In genomic region chr11:96990934-96991333, GRCh38 we compare ENCODE assay signal across 18 cellular contexts.
DNase-seq lines count a peak whose midpoint lies in the region; ATAC-seq and TF ChIP-seq lines count a peak whose summit lies in the region.
"Had no signal": no experiment of that assay in that cellular context is flagged by ENCODE, and none has a peak within 500 bp of the region (broad histone marks: within the 10 kb centered on the region; RNA-seq: fewer than 3 reads in every experiment).

No MANE protein-coding gene starts in this region.

- no peak overlapping the region for H3K23ac ChIP-seq in trophoblast cell (ENCODE audit: low read length)

- H3K4ac ChIP-seq in trophoblast cell (ENCODE audit: low read depth, low read length), result no peak overlapping the region

- no peaks in the 10 kb centered on the region for H3K9me3 ChIP-seq in cardiac muscle cell (ENCODE audit: low read depth)
- H3K9me3 ChIP-seq in hepatocyte (ENCODE audit: low read depth), result no peaks in the 10 kb centered on the region
- no peaks in the 10 kb centered on the region for H3K9me3 ChIP-seq in trophoblast cell (ENCODE audit: insufficient read depth, low read depth, low read length)
- H3K9me3 ChIP-seq: BLaER1 had no signal

- H3K9me2 ChIP-seq in hepatocyte (replicated peaks; ENCODE audit: insufficient read depth), result no peaks in the 10 kb centered on the region

- ATAC-seq in left ventricle myocardium superior, result no peak
- ATAC-seq in HG02642 (IDR thresholded peaks at IDR 0.05; ENCODE audit: poor library complexity, unreplicated experiment), result no peak
- no peak for ATAC-seq in GM21360 (IDR thresholded peaks at IDR 0.05; ENCODE audit: unreplicated experiment)
- ATAC-seq: HCT116 had no signal

- H4K8ac ChIP-seq in trophoblast cell (ENCODE audit: low read depth, low read length), result no peak overlapping the region

- H3K4me3 ChIP-seq in cardiac muscle cell, result no peak overlapping the region
- no peak overlapping the region for H3K4me3 ChIP-seq in hepatocyte
- H3K4me3 ChIP-seq in trophoblast cell (ENCODE audit: low read depth, low read length), result no peak overlapping the region
- H3K4me3 ChIP-seq: BLaER1 had no signal

- H4K12ac ChIP-seq in trophoblast cell (ENCODE audit: low read depth, low read length), result no peak overlapping the region

- TF ChIP-seq CTCF in cardiac muscle cell (IDR thresholded peaks at IDR 0.05; ENCODE audit: low read depth, low read length), result no peak
- TF ChIP-seq CTCF in hepatocyte (IDR thresholded peaks at IDR 0.05; ENCODE audit: poor library complexity), result no peak

- H3K4me2 ChIP-seq in hepatocyte (no peak overlapping the region), trophoblast cell (ENCODE audit: low read length) (no peak overlapping the region)
- H3K4me2 ChIP-seq: BLaER1 had no signal

- peak overlapping the region; percentile 37 for H4K91ac ChIP-seq in trophoblast cell (ENCODE audit: low read depth, low read length)

- H3K4me1 ChIP-seq in cardiac muscle cell (ENCODE audit: low read depth) (peaks cover 5% of the 10 kb centered on the region), hepatocyte (ENCODE audit: insufficient read depth) (peaks cover 3% of the 10 kb centered on the region), trophoblast cell (ENCODE audit: control insufficient read depth in 1 of 2, insufficient read depth in 2 of 2, low read length in 2 of 2) (no peaks in the 10 kb centered on the region)
- H3K4me1 ChIP-seq: BLaER1 had no signal

- no peak overlapping the region for H3K9ac ChIP-seq in trophoblast cell (ENCODE audit: low read length)
- H3K9ac ChIP-seq: BLaER1 had no signal

- H3K27me3 ChIP-seq in cardiac muscle cell, result no peaks in the 10 kb centered on the region
- H3K27me3 ChIP-seq in hepatocyte, result no peaks in the 10 kb centered on the region
- H3K27me3 ChIP-seq in trophoblast cell (ENCODE audit: insufficient read depth, low read length), result no peaks in the 10 kb centered on the region
- H3K27me3 ChIP-seq: BLaER1 had no signal

- no peak for DNase-seq in cardiac muscle cell (ENCODE audit: low read depth in 1 of 2, low spot score in 1 of 2)
- no peak for DNase-seq in left ventricle myocardium superior
- peak; percentile 33 for DNase-seq in hepatocyte (ENCODE audit: low spot score)
- no peak for DNase-seq in trophoblast cell
- no peak for DNase-seq in stimulated activated CD4-positive, alpha-beta T cell treated with anti-CD3 and anti-CD28 coated beads, Interleukin-2, amount 100 ng/mL, for 24 hours
- no peak for DNase-seq in NCI-H226
- DNase-seq: 8988T; CD4-positive, alpha-beta memory T cell; DMS153; DMS79; GF-D8; GOT3; H7; HFFc6 had no signal

- WGBS in hepatocyte (ENCODE audit: low lambda C conversion rate, missing lambda C conversion rate), result 24% methylated on average over 1 of the region's 1 CpG
- WGBS in trophoblast cell (ENCODE audit: extremely low coverage, insufficient coverage, insufficient read length), result no CpG with 5 or more reads among the region's 1 CpG

- no peaks in the 10 kb centered on the region for H3K79me1 ChIP-seq in trophoblast cell (ENCODE audit: low read length)

- H3K18ac ChIP-seq in trophoblast cell (ENCODE audit: low read length), result no peak overlapping the region

- H2BK5ac ChIP-seq in trophoblast cell (ENCODE audit: low read depth, low read length, poor library complexity), result no peak overlapping the region

- H3K27ac ChIP-seq in cardiac muscle cell, result peak overlapping the region; percentile 65
- no peak overlapping the region for H3K27ac ChIP-seq in hepatocyte
- no peak overlapping the region for H3K27ac ChIP-seq in trophoblast cell (ENCODE audit: low read depth, low read length)
- H3K27ac ChIP-seq: BLaER1 had no signal

- no peak overlapping the region for H3K14ac ChIP-seq in trophoblast cell (ENCODE audit: low read length)

- intact Hi-C loops in left ventricle myocardium superior (cut with micrococcal nuclease), result no loop called here

- no peaks in the 10 kb centered on the region for H4K20me1 ChIP-seq in hepatocyte (ENCODE audit: insufficient read depth, poor library complexity, severe bottlenecking)
- H4K20me1 ChIP-seq: BLaER1 had no signal

- H3K36me3 ChIP-seq in cardiac muscle cell, result no peaks in the 10 kb centered on the region
- no peaks in the 10 kb centered on the region for H3K36me3 ChIP-seq in hepatocyte (replicated peaks; ENCODE audit: insufficient read depth, low read depth)
- H3K36me3 ChIP-seq in trophoblast cell (ENCODE audit: control insufficient read depth in 1 of 2, insufficient read depth in 2 of 2, low read length in 2 of 2), result no peaks in the 10 kb centered on the region
- H3K36me3 ChIP-seq: BLaER1 had no signal

- H2AFZ ChIP-seq in hepatocyte (no peak overlapping the region), trophoblast cell (ENCODE audit: insufficient read depth, low read length, poor library complexity) (no peak overlapping the region)

- no peaks in the 10 kb centered on the region for H3K79me2 ChIP-seq in hepatocyte
- no peaks in the 10 kb centered on the region for H3K79me2 ChIP-seq in trophoblast cell (ENCODE audit: control insufficient read depth, insufficient read depth, low read length, poor library complexity)

- no peak overlapping the region for H2BK120ac ChIP-seq in trophoblast cell (ENCODE audit: insufficient read depth, low read length, poor library complexity)

- no peak overlapping the region for H2AK5ac ChIP-seq in trophoblast cell (ENCODE audit: low read length)

- H2BK12ac ChIP-seq in trophoblast cell (ENCODE audit: low read length), result no peak overlapping the region
